9 cellular contexts compared by ENCODE assay signal in the genomic region with DNA sequence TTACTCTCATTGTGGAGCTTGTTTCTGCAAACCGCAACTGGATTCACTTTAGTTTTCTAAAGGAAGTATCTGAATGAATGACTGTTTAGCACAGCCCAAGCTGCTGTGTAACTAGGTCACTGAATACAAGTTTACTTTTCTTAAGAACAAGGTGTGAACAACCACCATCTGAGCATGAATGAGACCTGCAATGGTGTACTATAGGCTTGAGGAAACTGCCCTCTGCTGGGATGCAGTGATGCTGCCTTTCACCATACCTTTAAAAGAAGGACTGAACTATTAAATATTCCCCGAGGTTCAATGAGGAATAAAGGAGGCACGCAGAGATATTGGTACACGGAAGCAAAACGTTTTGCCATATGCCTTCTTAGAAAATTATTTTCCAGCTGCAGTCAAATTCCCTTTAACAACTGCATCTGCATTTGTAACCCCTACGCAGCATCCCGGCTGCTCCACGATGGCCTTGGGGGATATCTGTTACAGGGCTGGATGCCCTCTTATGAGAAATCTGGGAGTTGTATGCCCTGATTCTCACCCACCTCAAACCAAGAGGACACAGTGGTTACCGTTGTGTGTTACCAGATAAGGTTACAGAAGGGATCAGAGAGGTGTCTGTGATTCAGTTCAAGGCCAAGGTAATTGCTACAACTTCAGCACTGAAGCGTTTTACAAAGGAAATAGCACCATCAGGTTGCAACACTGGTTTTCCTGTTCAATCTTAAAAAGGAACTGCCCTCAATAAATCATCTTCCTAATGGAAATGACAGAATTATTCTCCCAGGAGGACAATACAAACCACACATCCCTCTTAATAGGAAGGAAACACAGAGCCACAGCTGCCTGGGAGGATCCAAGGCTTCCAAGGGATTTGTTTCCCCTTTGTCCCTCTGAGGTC.
DNase-seq lines count a peak whose midpoint lies in the region; ATAC-seq and TF ChIP-seq lines count a peak whose summit lies in the region.
"Had no signal": no experiment of that assay in that cellular context is flagged by ENCODE, and none has a peak within 500 bp of the region (broad histone marks: within the 10 kb centered on the region; RNA-seq: fewer than 3 reads in every experiment).

No MANE protein-coding gene starts in this region.

- H3K4me1 ChIP-seq in SJCRH30, result peaks cover 4% of the 10 kb centered on the region
- peaks cover 31% of the 10 kb centered on the region for H3K4me1 ChIP-seq in left ventricle myocardium inferior
- no peaks in the 10 kb centered on the region for H3K4me1 ChIP-seq in testis
- H3K4me1 ChIP-seq in tibial artery, result peaks cover 0 to 19% (median 0%) of the 10 kb centered on the region in 4 donors
- H3K4me1 ChIP-seq: pancreas had no signal

- no peaks in the 10 kb centered on the region for H3K9me3 Mint-ChIP-seq in activated naive CD4-positive, alpha-beta T cell treated with anti-CD3 and anti-CD28 coated beads for 36 hours
- no peaks in the 10 kb centered on the region for H3K9me3 Mint-ChIP-seq in stimulated activated naive B cell treated with anti-CD40 and anti-IgM and Interleukin-4, amounts not matched to agents 10 μg/mL and 1 μg/mL and 100 μg/mL, for 72 hours

- H3K36me3 Mint-ChIP-seq in activated naive CD4-positive, alpha-beta T cell treated with anti-CD3 and anti-CD28 coated beads for 36 hours (ENCODE audit: low read depth), result no peaks in the 10 kb centered on the region
- H3K36me3 Mint-ChIP-seq in stimulated activated naive B cell treated with anti-CD40 and anti-IgM and Interleukin-4, amounts not matched to agents 10 μg/mL and 1 μg/mL and 100 μg/mL, for 72 hours, result no peaks in the 10 kb centered on the region

- intact Hi-C loops in activated naive CD4-positive, alpha-beta T cell treated with anti-CD3 and anti-CD28 coated beads for 36 hours (cut with micrococcal nuclease), result no loop called here
- intact Hi-C loops in left ventricle myocardium inferior (cut with micrococcal nuclease) (loop anchor here (10.0 kb wide), 1 partner anchor 113 kb away; no protein-coding TSS in a partner anchor), testis (cut with DNase I; ENCODE audit: low total_unique reads) (no loop called here), tibial artery (cut with DNase I; ENCODE audit: low total_unique reads) (no loop called here)

- H3K27ac ChIP-seq in SJCRH30 (no peak overlapping the region), left ventricle myocardium inferior (replicated peaks) (peak overlapping the region; percentile 85), testis (no peak overlapping the region), tibial artery (no peak overlapping the region)
- H3K27ac ChIP-seq: pancreas had no signal

- H3K36me3 ChIP-seq in SJCRH30 (no peaks in the 10 kb centered on the region), left ventricle myocardium inferior (no peaks in the 10 kb centered on the region), testis (ENCODE audit: low read depth, missing control alignments) (no peaks in the 10 kb centered on the region), tibial artery (no peaks in the 10 kb centered on the region)
- H3K36me3 ChIP-seq: pancreas had no signal

- H3K27me3 ChIP-seq in SJCRH30, result no peaks in the 10 kb centered on the region
- H3K27me3 ChIP-seq in left ventricle myocardium inferior (ENCODE audit: low read depth), result no peaks in the 10 kb centered on the region
- H3K27me3 ChIP-seq in testis, result no peaks in the 10 kb centered on the region
- no peaks in the 10 kb centered on the region for H3K27me3 ChIP-seq in tibial artery
- H3K27me3 ChIP-seq: pancreas had no signal

- peaks cover 8% of the 10 kb centered on the region for H3K27me3 Mint-ChIP-seq in activated naive CD4-positive, alpha-beta T cell treated with anti-CD3 and anti-CD28 coated beads for 36 hours (ENCODE audit: low read depth)
- H3K27me3 Mint-ChIP-seq in stimulated activated naive B cell treated with anti-CD40 and anti-IgM and Interleukin-4, amounts not matched to agents 10 μg/mL and 1 μg/mL and 100 μg/mL, for 72 hours, result no peaks in the 10 kb centered on the region

- no peak for TF ChIP-seq POLR2A in testis (IDR thresholded peaks at IDR 0.05)

- no peak overlapping the region for H3K4me3 Mint-ChIP-seq in activated naive CD4-positive, alpha-beta T cell treated with anti-CD3 and anti-CD28 coated beads for 36 hours
- H3K4me3 Mint-ChIP-seq in stimulated activated naive B cell treated with anti-CD40 and anti-IgM and Interleukin-4, amounts not matched to agents 10 μg/mL and 1 μg/mL and 100 μg/mL, for 72 hours, result no peak overlapping the region

- WGBS in testis, 2 donors, result 32 to 33% methylated on average over 10 of the region's 10 CpGs

- H3K4me1 Mint-ChIP-seq in activated naive CD4-positive, alpha-beta T cell treated with anti-CD3 and anti-CD28 coated beads for 36 hours (ENCODE audit: low read depth), result no peaks in the 10 kb centered on the region
- peaks cover 1 to 8% of the 10 kb centered on the region in 2 donors for H3K4me1 Mint-ChIP-seq in stimulated activated naive B cell treated with anti-CD40 and anti-IgM and Interleukin-4, amounts not matched to agents 10 μg/mL and 1 μg/mL and 100 μg/mL, for 72 hours

- no peak for ATAC-seq in stimulated activated naive B cell treated with anti-CD40 and anti-IgM and Interleukin-4, amounts not matched to agents 10 μg/mL and 1 μg/mL and 100 μg/mL, for 72 hours (replicated peaks)

- no peaks in the 10 kb centered on the region for H3K9me3 ChIP-seq in SJCRH30 (replicated peaks)
- H3K9me3 ChIP-seq in left ventricle myocardium inferior (replicated peaks), result no peaks in the 10 kb centered on the region
- H3K9me3 ChIP-seq in testis, result no peaks in the 10 kb centered on the region
- no peaks in the 10 kb centered on the region for H3K9me3 ChIP-seq in tibial artery
- H3K9me3 ChIP-seq: pancreas had no signal

- CTCF ChIA-PET in activated naive CD4-positive, alpha-beta T cell treated with anti-CD3 and anti-CD28 coated beads for 36 hours (lab: Charles Lee), result interaction anchor here (0.6 to 1.6 kb wide), 2 partner anchors 223 to 385 kb away, joined by 3 to 12 read pairs; no protein-coding TSS in a partner anchor

- no peak overlapping the region for H3K27ac Mint-ChIP-seq in activated naive CD4-positive, alpha-beta T cell treated with anti-CD3 and anti-CD28 coated beads for 36 hours
- no peak overlapping the region for H3K27ac Mint-ChIP-seq in stimulated activated naive B cell treated with anti-CD40 and anti-IgM and Interleukin-4, amounts not matched to agents 10 μg/mL and 1 μg/mL and 100 μg/mL, for 72 hours

- peak; percentile 36 for TF ChIP-seq CTCF in left ventricle myocardium inferior (IDR thresholded peaks at IDR 0.05; ENCODE audit: borderline replicate concordance)
- no peak for TF ChIP-seq CTCF in testis (IDR thresholded peaks at IDR 0.05)
- peak in 1 of 2 experiments; percentile 12 for TF ChIP-seq CTCF in tibial artery (IDR thresholded peaks at IDR 0.05)

- peak; percentile 20 for DNase-seq in activated naive CD4-positive, alpha-beta T cell treated with anti-CD3 and anti-CD28 coated beads for 36 hours
- DNase-seq in activated naive CD4-positive, alpha-beta T cell (lab: John Stamatoyannopoulos, UW), result no peak
- DNase-seq in SJCRH30, result peak; percentile 5 to 42
- no peak for DNase-seq in left ventricle myocardium inferior
- DNase-seq in testis, result peak; percentile 14
- DNase-seq in epidermal melanocyte (ENCODE audit: insufficient read length, low spot score), result no peak
- no peak for DNase-seq in tibial artery
- DNase-seq in stimulated activated naive B cell treated with anti-CD40 and anti-IgM and Interleukin-4, amounts not matched to agents 10 μg/mL and 1 μg/mL and 100 μg/mL, for 72 hours, result no peak
- DNase-seq: pancreas had no signal

- H3K4me3 ChIP-seq in SJCRH30, result no peak overlapping the region
- H3K4me3 ChIP-seq in left ventricle myocardium inferior, result no peak overlapping the region
- H3K4me3 ChIP-seq in testis, result no peak overlapping the region
- H3K4me3 ChIP-seq in tibial artery, result no peak overlapping the region
- H3K4me3 ChIP-seq: pancreas had no signal

Comparison
In these comparisons a context has a peak if more than half of its experiments do, and no peak if none do; other contexts are left out.
1. DNase-seq: peak in activated naive CD4-positive, alpha-beta T cell treated with anti-CD3 and anti-CD28 coated beads for 36 hours (single experiment), SJCRH30 (2 of 2) and testis (single experiment); none in activated naive CD4-positive, alpha-beta T cell (0 of 4), left ventricle myocardium inferior (single experiment), epidermal melanocyte (single experiment), tibial artery (0 of 2) and stimulated activated naive B cell treated with anti-CD40 and anti-IgM and Interleukin-4, amounts not matched to agents 10 μg/mL and 1 μg/mL and 100 μg/mL, for 72 hours (single experiment).